In genomic region chr3:136602818-136603217, GRCh38 we compare ENCODE assay signal across 30 cellular contexts.
"Had no signal": no experiment of that assay in that cellular context is flagged by ENCODE, and none has a peak within 500 bp of the region (broad histone marks: within the 10 kb centered on the region; RNA-seq: fewer than 3 reads in every experiment).

No MANE protein-coding gene starts in this region.

- H3K27ac ChIP-seq: adrenal gland, ascending aorta, breast epithelium, coronary artery, epithelial cell of prostate, esophagus squamous epithelium, gastroesophageal sphincter, VCaP had no signal

- H3K9me3 Mint-ChIP-seq: activated CD4-positive, alpha-beta T cell treated with anti-CD3 and anti-CD28 coated beads, Interleukin-2, amount 10 ng/mL, durations not matched to agents 7 days and 5 days; activated CD8-positive, alpha-beta T cell treated with anti-CD3 and anti-CD28 coated beads for 36 hours; activated naive CD8-positive, alpha-beta T cell treated with anti-CD3 and anti-CD28 coated beads for 36 hours; activated T-cell treated with anti-CD3 and anti-CD28 coated beads, Interleukin-2, amount 50 U/mL, for 4 hours; activated T-helper 17 cell treated with anti-CD3 and anti-CD28 coated beads, Interleukin-2, amount 50 U/mL, for 72 hours; brain; central memory CD8-positive, alpha-beta T cell; effector memory CD8-positive, alpha-beta T cell; WTC11 had no signal

- ATAC-seq: activated CD8-positive, alpha-beta T cell treated with anti-CD3 and anti-CD28 coated beads for 36 hours; activated T-cell treated with anti-CD3 and anti-CD28 coated beads, Interleukin-2, amount 50 U/mL, for 4 hours; activated T-helper 17 cell treated with anti-CD3 and anti-CD28 coated beads, Interleukin-2, amount 50 U/mL, for 72 hours; effector memory CD8-positive, alpha-beta T cell; gastroesophageal sphincter; WTC11 had no signal

- FAIRE-seq: TTC549 had no signal

- H3K4me1 Mint-ChIP-seq: brain had no signal

- H3K27me3 Mint-ChIP-seq: activated CD4-positive, alpha-beta T cell treated with anti-CD3 and anti-CD28 coated beads, Interleukin-2, amount 10 ng/mL, durations not matched to agents 7 days and 5 days; activated CD8-positive, alpha-beta T cell treated with anti-CD3 and anti-CD28 coated beads for 36 hours; activated naive CD8-positive, alpha-beta T cell treated with anti-CD3 and anti-CD28 coated beads for 36 hours; activated T-helper 17 cell treated with anti-CD3 and anti-CD28 coated beads, Interleukin-2, amount 50 U/mL, for 72 hours; brain; central memory CD8-positive, alpha-beta T cell; effector memory CD8-positive, alpha-beta T cell had no signal

- DNase-seq: activated CD4-positive, alpha-beta T cell treated with anti-CD3 and anti-CD28 coated beads for 1 hour; activated CD4-positive, alpha-beta T cell treated with anti-CD3 and anti-CD28 coated beads for 4 hours; activated CD4-positive, alpha-beta T cell treated with anti-CD3 and anti-CD28 coated beads, Interleukin-2, amount 10 ng/mL, durations not matched to agents 7 days and 5 days; activated CD4-positive, alpha-beta T cell treated with anti-CD3 and anti-CD28 coated beads, Interleukin-2, amount 50 U/mL, for 48 hours; activated CD8-positive, alpha-beta memory T cell treated with anti-CD3 and anti-CD28 coated beads for 24 hours; activated CD8-positive, alpha-beta T cell treated with anti-CD3 and anti-CD28 coated beads for 36 hours; activated effector memory CD4-positive, alpha-beta T cell treated with Interleukin-2 at 50 U/mL for 16 hours; activated gamma-delta T cell treated with Interleukin-2 at 50 U/mL for 16 hours; activated naive CD4-positive, alpha-beta T cell treated with anti-CD3 and anti-CD28 coated beads, Interleukin-2, amount 50 U/mL, for 16 hours; activated naive CD4-positive, alpha-beta T cell treated with Interleukin-2 at 50 U/mL for 16 hours; activated naive CD8-positive, alpha-beta T cell treated with anti-CD3 and anti-CD28 coated beads for 36 hours; activated T-cell treated with anti-CD3 and anti-CD28 coated beads, Interleukin-2, amount 50 U/mL, for 4 hours; adrenal gland; dermis blood vessel endothelial cell; effector CD4-positive, alpha-beta T cell; effector memory CD8-positive, alpha-beta T cell; esophagus squamous epithelium; foreskin melanocyte; T-helper 2 cell had no signal

- H3K27me3 ChIP-seq: adrenal gland, ascending aorta, breast epithelium, esophagus squamous epithelium, gastroesophageal sphincter had no signal

- H3K4me3 Mint-ChIP-seq: activated CD4-positive, alpha-beta T cell treated with anti-CD3 and anti-CD28 coated beads, Interleukin-2, amount 10 ng/mL, durations not matched to agents 7 days and 5 days; activated CD8-positive, alpha-beta T cell treated with anti-CD3 and anti-CD28 coated beads for 36 hours; activated naive CD8-positive, alpha-beta T cell treated with anti-CD3 and anti-CD28 coated beads for 36 hours; activated T-cell treated with anti-CD3 and anti-CD28 coated beads, Interleukin-2, amount 50 U/mL, for 4 hours; activated T-helper 17 cell treated with anti-CD3 and anti-CD28 coated beads, Interleukin-2, amount 50 U/mL, for 72 hours; brain; central memory CD8-positive, alpha-beta T cell; effector memory CD8-positive, alpha-beta T cell; WTC11 had no signal

- H3K4me1 ChIP-seq: adrenal gland, ascending aorta, breast epithelium, esophagus squamous epithelium had no signal

- H3K9me3 ChIP-seq: adrenal gland, ascending aorta, breast epithelium, esophagus squamous epithelium, gastroesophageal sphincter had no signal

- H3K4me3 ChIP-seq: adrenal gland, ascending aorta, breast epithelium, coronary artery, esophagus squamous epithelium, gastroesophageal sphincter had no signal

- H3K36me3 ChIP-seq: breast epithelium had no signal

- H3K27ac Mint-ChIP-seq: activated CD8-positive, alpha-beta T cell treated with anti-CD3 and anti-CD28 coated beads for 36 hours; activated naive CD8-positive, alpha-beta T cell treated with anti-CD3 and anti-CD28 coated beads for 36 hours; activated T-helper 17 cell treated with anti-CD3 and anti-CD28 coated beads, Interleukin-2, amount 50 U/mL, for 72 hours; brain; WTC11 had no signal
